ENCODE assay signal across 11 cellular contexts in the genomic region with DNA sequence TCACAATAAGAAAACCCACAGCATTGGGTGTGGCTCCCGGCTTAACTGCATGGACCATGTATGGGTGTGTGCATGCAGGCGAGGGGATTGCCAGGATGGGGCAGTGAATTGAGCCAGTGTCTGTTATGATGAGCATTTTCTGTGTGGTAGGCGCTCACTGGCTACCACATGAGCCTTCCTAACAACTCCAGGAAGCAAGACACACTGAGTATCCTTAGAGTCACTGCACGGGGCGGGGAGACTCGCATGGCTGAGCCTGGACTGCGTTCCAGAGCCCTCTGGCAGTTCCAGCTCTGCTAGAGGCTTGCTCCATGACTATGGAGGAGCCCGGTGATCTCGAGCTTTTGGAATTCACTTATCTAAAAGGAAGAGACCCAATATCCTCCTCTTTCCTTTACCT.
DNase-seq lines count a peak whose midpoint lies in the region; ATAC-seq, FAIRE-seq and TF ChIP-seq lines count a peak whose summit lies in the region.
"Had no signal": no experiment of that assay in that cellular context is flagged by ENCODE, and none has a peak within 500 bp of the region (broad histone marks: within the 10 kb centered on the region; RNA-seq: fewer than 3 reads in every experiment).

No MANE protein-coding gene starts in this region.

- DNase-seq in A172 (ENCODE audit: low spot score): peak; percentile 49
- DNase-seq in astrocyte (ENCODE audit: low read depth): peak; percentile 54
- DNase-seq in iPS-NIHi11 (ENCODE audit: low spot score): peak; percentile 69
- no peak for DNase-seq in NOMO-1 (lab: John Stamatoyannopoulos, UW; ENCODE audit: unreplicated experiment in 2 of 2)
- no peak for DNase-seq in chondrocyte (ENCODE audit: low spot score)
- DNase-seq: activated CD4-positive, alpha-beta T cell treated with anti-CD3 and anti-CD28 coated beads for 36 hours; stimulated activated CD4-positive, alpha-beta T cell treated with anti-CD3 and anti-CD28 coated beads, Interleukin-4, amount 100 ng/mL, for 4 hours had no signal

- peaks cover 3% of the 10 kb centered on the region for H4K20me1 ChIP-seq in astrocyte (ENCODE audit: insufficient read depth, low read length)

- H2AFZ ChIP-seq in astrocyte (ENCODE audit: low read depth, low read length): no peak overlapping the region

- H3K36me3 Mint-ChIP-seq in astrocyte (ENCODE audit: low read depth, unreplicated experiment): peaks cover 7% of the 10 kb centered on the region
- no peaks in the 10 kb centered on the region for H3K36me3 Mint-ChIP-seq in chondrocyte (ENCODE audit: low read depth)

- H3K27me3 Mint-ChIP-seq in astrocyte (ENCODE audit: low read depth, unreplicated experiment) (no peaks in the 10 kb centered on the region), chondrocyte (ENCODE audit: low read depth) (no peaks in the 10 kb centered on the region)
- H3K27me3 Mint-ChIP-seq: activated CD4-positive, alpha-beta T cell treated with anti-CD3 and anti-CD28 coated beads for 36 hours had no signal

- H3K27ac Mint-ChIP-seq in astrocyte (ENCODE audit: unreplicated experiment): peak overlapping the region; percentile 60
- H3K27ac Mint-ChIP-seq in chondrocyte (ENCODE audit: unreplicated experiment): no peak overlapping the region
- H3K27ac Mint-ChIP-seq: activated CD4-positive, alpha-beta T cell treated with anti-CD3 and anti-CD28 coated beads for 36 hours had no signal

- no peak overlapping the region for H3K4me3 ChIP-seq in HUES64 (ENCODE audit: low read length)
- H3K4me3 ChIP-seq in astrocyte (ENCODE audit: insufficient read depth, low read depth, low read length): no peak overlapping the region
- H3K4me3 ChIP-seq: lung had no signal

- FAIRE-seq in astrocyte (lab: Jason Lieb, UNC): no peak

- H3K4me1 Mint-ChIP-seq in astrocyte (ENCODE audit: low read depth, unreplicated experiment) (peaks cover 34% of the 10 kb centered on the region), chondrocyte (ENCODE audit: low read depth) (peaks cover 34% of the 10 kb centered on the region)

- H3K27ac ChIP-seq in HUES64 (ENCODE audit: low read depth, low read length) (peak overlapping the region; percentile 51), astrocyte (ENCODE audit: low read depth, low read length) (no peak overlapping the region)

- H3K36me3 ChIP-seq in HUES64 (ENCODE audit: insufficient read depth, low read length) (no peaks in the 10 kb centered on the region), astrocyte (ENCODE audit: insufficient read depth, low read length) (no peaks in the 10 kb centered on the region)

- H3K4me2 ChIP-seq in astrocyte (ENCODE audit: low read length): peak overlapping the region; percentile 3

- H3K4me3 Mint-ChIP-seq in astrocyte (ENCODE audit: unreplicated experiment): no peak overlapping the region
- no peak overlapping the region for H3K4me3 Mint-ChIP-seq in chondrocyte (ENCODE audit: unreplicated experiment)
- H3K4me3 Mint-ChIP-seq: activated CD4-positive, alpha-beta T cell treated with anti-CD3 and anti-CD28 coated beads for 36 hours had no signal

- ATAC-seq in GM19324 (IDR thresholded peaks at IDR 0.05; ENCODE audit: low FRiP score, unreplicated experiment) (no peak), HG02938 (IDR thresholded peaks at IDR 0.05; ENCODE audit: unreplicated experiment) (no peak)
- ATAC-seq: activated CD4-positive, alpha-beta T cell treated with anti-CD3 and anti-CD28 coated beads for 36 hours had no signal

- TF ChIP-seq CTCF in astrocyte (IDR thresholded peaks at IDR 0.05; ENCODE audit: insufficient read depth, low read depth, low read length) (no peak), chondrocyte (IDR thresholded peaks at IDR 0.05) (no peak)

- H3K27me3 ChIP-seq in HUES64 (ENCODE audit: insufficient read depth, low read length): no peaks in the 10 kb centered on the region
- no peaks in the 10 kb centered on the region for H3K27me3 ChIP-seq in astrocyte (ENCODE audit: insufficient read depth, low read length)

- H3K9ac ChIP-seq in HUES64 (ENCODE audit: low read depth, low read length) (no peak overlapping the region; the same call in 1 of the 2 replicates), astrocyte (ENCODE audit: low read length) (no peak overlapping the region)

- peaks cover 2% of the 10 kb centered on the region for H3K79me2 ChIP-seq in astrocyte (ENCODE audit: insufficient read depth, low read length)

- H3K4me1 ChIP-seq in HUES64 (ENCODE audit: insufficient read depth, low read length): peaks cover 36% of the 10 kb centered on the region
- peaks cover 24% of the 10 kb centered on the region for H3K4me1 ChIP-seq in astrocyte (ENCODE audit: insufficient read depth, low read length)

- H3K9me3 Mint-ChIP-seq in astrocyte (ENCODE audit: unreplicated experiment): peaks cover 3% of the 10 kb centered on the region
- H3K9me3 Mint-ChIP-seq in chondrocyte (ENCODE audit: low read depth): peaks cover 4% of the 10 kb centered on the region

- 65% methylated on average over 9 of the region's 9 CpGs for WGBS in HUES64

- no peaks in the 10 kb centered on the region for H3K9me3 ChIP-seq in HUES64 (ENCODE audit: insufficient read depth, low read depth, low read length)
- H3K9me3 ChIP-seq in astrocyte (ENCODE audit: insufficient read depth, low read depth, low read length): no peaks in the 10 kb centered on the region

Comparison
In these comparisons a context has a peak if more than half of its experiments do, and no peak if none do; other contexts are left out.
1. DNase-seq: peak in A172 (single experiment), astrocyte (single experiment) and iPS-NIHi11 (single experiment); none in NOMO-1 (0 of 2) and chondrocyte (single experiment).